8 cellular contexts compared by ENCODE assay signal in genomic region chr19:2151339-2152229, GRCh38. TPM values are rescaled to one million over a fixed set of nuclear protein-coding genes. Genes with fewer than 3 reads are reported as not detected.
DNase-seq lines count a peak whose midpoint lies in the region; ATAC-seq and TF ChIP-seq lines count a peak whose summit lies in the region.

Gene AP3D1, minus strand, starts transcription at chr19:2151566. Its CDS starts 232 bp downstream, at chr19:2151334.

- ATAC-seq in GM18870 (IDR thresholded peaks at IDR 0.05; ENCODE audit: unreplicated experiment) (peak; percentile 83), HG03135 (IDR thresholded peaks at IDR 0.05; ENCODE audit: unreplicated experiment) (peak; percentile 84)

- peak within 1 kb of the TSS; percentile 100 for H3K4me2 ChIP-seq in skeletal muscle satellite cell (ENCODE audit: low read length)

- H3K9ac ChIP-seq in iPS-18a (ENCODE audit: low read length) (peak within 1 kb of the TSS; percentile 89), skeletal muscle satellite cell (ENCODE audit: low read depth, low read length) (peak within 1 kb of the TSS; percentile 100)

- H3K4me1 ChIP-seq in ACC112 (ENCODE audit: control insufficient read depth, insufficient read depth, low read length, unreplicated experiment) (peaks cover 14% of the 10 kb centered on the region), breast epithelium (peaks cover 0 to 8% of the 10 kb centered on the region in 2 donors), iPS-18a (ENCODE audit: control insufficient read depth, low read depth, low read length) (peaks cover 13% of the 10 kb centered on the region), skeletal muscle satellite cell (ENCODE audit: control insufficient read depth, insufficient read depth, low read length) (peaks cover 35% of the 10 kb centered on the region)

- no peak for TF ChIP-seq POLR2A in breast epithelium (IDR thresholded peaks at IDR 0.05)

- H2AFZ ChIP-seq in ACC112 (ENCODE audit: low read length, unreplicated experiment): peak within 1 kb of the TSS; percentile 81

- no peak for TF ChIP-seq CTCF in VCaP (conservative IDR thresholded peaks at IDR 0.05)
- TF ChIP-seq CTCF in breast epithelium (IDR thresholded peaks at IDR 0.05): peak in 1 of 3 donors; percentile 12

- peaks cover 40% of the 10 kb centered on the region for H3K79me2 ChIP-seq in ACC112 (ENCODE audit: control insufficient read depth, insufficient read depth, low read length, unreplicated experiment)

- H3K4me3 ChIP-seq in ACC112 (ENCODE audit: low read depth, low read length) (peak within 1 kb of the TSS; percentile 98), breast epithelium (peak within 1 kb of the TSS; percentile 97 to 100 (median 98)), iPS-18a (ENCODE audit: low read length) (peak within 1 kb of the TSS; percentile 90), skeletal muscle satellite cell (ENCODE audit: low read length) (peak within 1 kb of the TSS; percentile 100)

- H3K9me3 ChIP-seq in breast epithelium (no peaks in the 10 kb centered on the region), iPS-18a (ENCODE audit: control insufficient read depth, low read depth, low read length) (no peaks in the 10 kb centered on the region), skeletal muscle satellite cell (replicated peaks; ENCODE audit: low read length) (no peaks in the 10 kb centered on the region)

- no peaks in the 10 kb centered on the region for H3K27me3 ChIP-seq in ACC112 (ENCODE audit: insufficient read depth, low read length)
- no peaks in the 10 kb centered on the region for H3K27me3 ChIP-seq in breast epithelium
- no peaks in the 10 kb centered on the region for H3K27me3 ChIP-seq in iPS-18a (ENCODE audit: control insufficient read depth, insufficient read depth, low read length)
- no peaks in the 10 kb centered on the region for H3K27me3 ChIP-seq in skeletal muscle satellite cell (ENCODE audit: control insufficient read depth, insufficient read depth, low read length)

- peak within 1 kb of the TSS; percentile 67 for H3K27ac ChIP-seq in ACC112 (ENCODE audit: low read depth, low read length)
- peak within 1 kb of the TSS; percentile 94 for H3K27ac ChIP-seq in VCaP
- peak within 1 kb of the TSS; percentile 93 to 97 for H3K27ac ChIP-seq in breast epithelium
- peak within 1 kb of the TSS; percentile 77 for H3K27ac ChIP-seq in iPS-18a (ENCODE audit: low read length)

- peak; percentile 99 for DNase-seq in NCI-H2196 treated with DMSO at 0.1 percent for 48 hours (lab: John Stamatoyannopoulos, UW; ENCODE audit: unreplicated experiment)
- DNase-seq in breast epithelium (ENCODE audit: low spot score in 2 of 2): peak; percentile 100

- intact Hi-C loops in breast epithelium (cut with DNase I; ENCODE audit: low total_unique reads): no loop called here

- H3K36me3 ChIP-seq in ACC112 (ENCODE audit: insufficient read depth, low read length) (peaks cover 2% of the 10 kb centered on the region; the same call in 1 of the 2 replicates), breast epithelium (no peaks in the 10 kb centered on the region), iPS-18a (ENCODE audit: control insufficient read depth, low read depth, low read length) (no peaks in the 10 kb centered on the region), skeletal muscle satellite cell (ENCODE audit: insufficient read depth, low read length) (peaks cover 15% of the 10 kb centered on the region)

RNA-seq across cellular contexts. Expression of gene AP3D1, which starts in this region (rescaled TPM):
- 10 to 100 TPM; 53.6 to 68.5 (median 54.0) TPM for total RNA-seq in breast epithelium
- total RNA-seq in skeletal muscle satellite cell (2012; rRNA removed): 128 and 142 TPM in 2 replicates

Comparison
In these comparisons a context has a peak if more than half of its experiments do, and no peak if none do; other contexts are left out.
1. Peak in every context shown above with its lines: DNase-seq, ATAC-seq, H3K4me3 ChIP-seq and H3K27ac ChIP-seq.